Comparison of ENCODE assay signal across 15 cellular contexts in genomic region chr1:152304773-152305172, GRCh38. TPM values are rescaled to one million over a fixed set of nuclear protein-coding genes. Genes with fewer than 3 reads are reported as not detected.
DNase-seq lines count a peak whose midpoint lies in the region; ATAC-seq, FAIRE-seq and TF ChIP-seq lines count a peak whose summit lies in the region.
"Not testable (repeated sequence)": the region's sequence is repeated elsewhere in the genome, so short reads cannot be mapped to it uniquely, and the experiment has no call there.
"Had no signal": no experiment of that assay in that cellular context is flagged by ENCODE, and none has a peak within 500 bp of the region (broad histone marks: within the 10 kb centered on the region; RNA-seq: fewer than 3 reads in every experiment).

No MANE protein-coding gene starts in this region.

- not testable (repeated sequence) for TF ChIP-seq CTCF in endothelial cell (IDR thresholded peaks at IDR 0.05; ENCODE audit: unreplicated experiment); kidney (IDR thresholded peaks at IDR 0.05; ENCODE audit: borderline replicate concordance, extremely low read depth, insufficient read depth); spleen (IDR thresholded peaks at IDR 0.05 in 8 of 11, conservative IDR thresholded peaks at IDR 0.05 in 3 of 11)

- ATAC-seq in left ventricle myocardium superior, result not testable (repeated sequence)

- H3K27ac Mint-ChIP-seq in endothelial cell (ENCODE audit: unreplicated experiment), result not testable (repeated sequence)

- not testable (repeated sequence) for H3K36me3 ChIP-seq in kidney (ENCODE audit: control insufficient read depth in 1 of 2, insufficient read depth in 2 of 2, low read length in 2 of 2); spleen

- DNase-seq in endothelial cell (ENCODE audit: low spot score), result not testable (repeated sequence)
- peak; percentile 12 for DNase-seq in left ventricle myocardium superior
- peak; percentile 39 for DNase-seq in kidney
- peak; percentile 68 for DNase-seq in mesenteric fat pad (ENCODE audit: low spot score)
- peak; percentile 54 for DNase-seq in posterior vena cava (ENCODE audit: low spot score)
- peak; percentile 59 for DNase-seq in spleen

- intact Hi-C loops in left ventricle myocardium superior (cut with micrococcal nuclease); kidney (cut with DNase I); posterior vena cava (cut with DNase I); spleen (cut with DNase I; ENCODE audit: low total_unique reads): not testable (repeated sequence)

- H3K9me3 Mint-ChIP-seq in endothelial cell (ENCODE audit: unreplicated experiment), result not testable (repeated sequence)

- H3K4me3 ChIP-seq in kidney (ENCODE audit: low read length in 2 of 2); spleen: not testable (repeated sequence)

- not testable (repeated sequence) for H3K4me1 ChIP-seq in kidney (ENCODE audit: control insufficient read depth in 1 of 2, insufficient read depth in 1 of 2, low read depth in 1 of 2, low read length in 2 of 2); spleen

- FAIRE-seq in kidney (lab: Jason Lieb, UNC), result not testable (repeated sequence)

- H3K27me3 Mint-ChIP-seq in endothelial cell (ENCODE audit: unreplicated experiment), result peaks cover 34% of the 10 kb centered on the region

- not testable (repeated sequence) for H3K4me1 Mint-ChIP-seq in endothelial cell (ENCODE audit: unreplicated experiment)

- TF ChIP-seq POLR2A in spleen (IDR thresholded peaks at IDR 0.05), result not testable (repeated sequence)

- not testable (repeated sequence) for H3K27ac ChIP-seq in kidney (ENCODE audit: low read depth in 2 of 2, low read length in 2 of 2); spleen

- 94 to 100% (median 95%) methylated on average over 9 to 12 of the region's 12 CpGs for WGBS in spleen, 5 donors

- not testable (repeated sequence) for H3K9me3 ChIP-seq in kidney (ENCODE audit: control insufficient read depth in 1 of 2, low read length in 2 of 2); spleen

- H3K9ac ChIP-seq in kidney (ENCODE audit: low read length in 2 of 2), result not testable (repeated sequence)

- peak overlapping the region; percentile 15 for H3K4me3 Mint-ChIP-seq in endothelial cell (ENCODE audit: unreplicated experiment)

- H3K27me3 ChIP-seq in spleen (replicated peaks in 1 of 7), result not testable (repeated sequence)

- peaks cover 31% of the 10 kb centered on the region for H3K36me3 Mint-ChIP-seq in endothelial cell (ENCODE audit: low read depth, unreplicated experiment)

RNA-seq across cellular contexts. Expression of gene FLG, which starts 20.3 kb away (rescaled TPM):
- total RNA-seq in endothelial cell (ENCODE audit: unreplicated experiment) (not detected), left ventricle myocardium superior (not detected), kidney (not detected), mesenteric fat pad (not detected), posterior vena cava (not detected), spleen (under 1 TPM in 1 of 7 donors, not detected in 6; 0.20 TPM)
- polyA plus RNA-seq in kidney (ENCODE audit: insufficient read depth, low read depth, low replicate concordance) (not detected), spleen (under 1 TPM in 2 of 3 donors, not detected in 1; under 0.01 to 0.03 TPM)
- total RNA-seq: A673; CD4-positive, alpha-beta memory T cell; CD4-positive, CD25-positive, alpha-beta regulatory T cell; CD8-positive, alpha-beta memory T cell; G401; GM12878 had no signal
- polyA plus RNA-seq: AG04450; CD14-positive monocyte; CD4-positive, alpha-beta memory T cell; CD4-positive, CD25-positive, alpha-beta regulatory T cell; CD8-positive, alpha-beta memory T cell; GM12878 had no signal

RNA-seq across cellular contexts. Expression of gene FLG2, which starts 55.0 kb away (rescaled TPM):
- total RNA-seq in endothelial cell (ENCODE audit: unreplicated experiment), result not detected
- not detected for total RNA-seq in left ventricle myocardium superior
- not detected for total RNA-seq in kidney
- polyA plus RNA-seq in kidney (ENCODE audit: insufficient read depth, low read depth, low replicate concordance), result not detected
- total RNA-seq in mesenteric fat pad, result not detected
- not detected for total RNA-seq in posterior vena cava
- total RNA-seq in spleen, result under 1 TPM in 1 of 7 donors, not detected in 6; 0.07 TPM
- not detected for polyA plus RNA-seq in spleen
- total RNA-seq: A673; CD4-positive, alpha-beta memory T cell; CD4-positive, CD25-positive, alpha-beta regulatory T cell; CD8-positive, alpha-beta memory T cell; Daoy; G401; GM12878 had no signal
- polyA plus RNA-seq: AG04450; CD14-positive monocyte; CD4-positive, alpha-beta memory T cell; CD4-positive, CD25-positive, alpha-beta regulatory T cell; CD8-positive, alpha-beta memory T cell; GM12878 had no signal
